Comparison of ENCODE assay signal across 35 cellular contexts in the genomic region with DNA sequence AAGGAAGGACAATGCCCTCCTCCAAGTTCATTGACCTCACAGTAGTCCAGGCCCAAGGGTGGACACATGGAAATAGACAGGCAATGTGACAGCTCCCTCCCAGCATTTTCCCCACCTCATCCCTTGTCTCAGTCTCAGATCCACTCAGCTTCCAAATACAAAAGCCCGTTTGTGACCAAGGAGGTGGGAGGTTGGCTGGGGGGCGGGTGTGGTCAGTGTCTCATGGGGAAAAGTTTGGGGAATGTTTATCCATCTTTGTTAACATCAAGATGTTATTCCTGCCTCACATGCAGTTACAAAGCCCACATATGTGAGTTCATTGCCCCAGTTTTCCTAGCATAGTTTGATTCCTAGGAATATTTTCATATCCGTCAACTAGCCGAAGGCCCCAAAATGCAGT.
"Had no signal": no experiment of that assay in that cellular context is flagged by ENCODE, and none has a peak within 500 bp of the region (broad histone marks: within the 10 kb centered on the region; RNA-seq: fewer than 3 reads in every experiment).

No MANE protein-coding gene starts in this region.

- H3K27ac Mint-ChIP-seq: activated CD4-positive, alpha-beta memory T cell treated with anti-CD3 and anti-CD28 coated beads, Interleukin-2, amount 10 ng/mL, durations not matched to agents 7 days and 5 days; activated CD4-positive, alpha-beta T cell treated with anti-CD3 and anti-CD28 coated beads for 36 hours; activated CD4-positive, alpha-beta T cell treated with anti-CD3 and anti-CD28 coated beads, Interleukin-2, amount 10 ng/mL, durations not matched to agents 7 days and 5 days; activated CD8-positive, alpha-beta memory T cell treated with anti-CD3 and anti-CD28 coated beads, Interleukin-2, amount 10 ng/mL, durations not matched to agents 7 days and 5 days; activated CD8-positive, alpha-beta T cell treated with anti-CD3 and anti-CD28 coated beads, Interleukin-2, amount 10 ng/mL, durations not matched to agents 7 days and 5 days; activated naive CD4-positive, alpha-beta T cell treated with anti-CD3 and anti-CD28 coated beads, Interleukin-2, amount 10 ng/mL, durations not matched to agents 7 days and 5 days; activated naive CD4-positive, alpha-beta T cell treated with anti-CD3 and anti-CD28 coated beads, Interleukin-2, amount 50 U/mL, for 24 hours; activated naive CD8-positive, alpha-beta T cell; activated naive CD8-positive, alpha-beta T cell treated with anti-CD3 and anti-CD28 coated beads, Interleukin-2, amount 10 ng/mL, durations not matched to agents 7 days and 5 days; activated naive CD8-positive, alpha-beta T cell treated with anti-CD3 and anti-CD28 coated beads, Interleukin-2, amount 50 U/mL, for 24 hours; activated T-cell treated with anti-CD3 and anti-CD28 coated beads, Interleukin-2, amount 50 U/mL, for 24 hours; activated T-helper 2 cell treated with anti-CD3 and anti-CD28 coated beads, Interferon-gamma antibody, Interleukin-2, Interleukin-4, amounts not matched to agents 10 μg/mL and 5 μg/mL and 100 μg/mL, durations not matched to agents 14 hours and 24 hours and 36 hours; brain; T-helper 1 cell treated with Interleukin-12 subunit alpha and Interleukin-12 subunit beta and Interleukin-4 antibody, amounts not matched to agents 30 μg/mL and 1 μg/mL, for 36 hours; T-helper 2 cell treated with Interferon-gamma antibody and Interleukin-4, amounts not matched to agents 5 μg/mL and 100 μg/mL, for 36 hours; WTC11 had no signal

- H3K9me3 Mint-ChIP-seq: activated CD4-positive, alpha-beta memory T cell treated with anti-CD3 and anti-CD28 coated beads, Interleukin-2, amount 10 ng/mL, durations not matched to agents 7 days and 5 days; activated CD4-positive, alpha-beta T cell treated with anti-CD3 and anti-CD28 coated beads, Interleukin-2, amount 10 ng/mL, durations not matched to agents 7 days and 5 days; activated naive CD4-positive, alpha-beta T cell treated with anti-CD3 and anti-CD28 coated beads, Interleukin-2, amount 10 ng/mL, durations not matched to agents 7 days and 5 days; activated naive CD4-positive, alpha-beta T cell treated with anti-CD3 and anti-CD28 coated beads, Interleukin-2, amount 50 U/mL, for 24 hours; activated naive CD8-positive, alpha-beta T cell treated with anti-CD3 and anti-CD28 coated beads, Interleukin-2, amount 10 ng/mL, durations not matched to agents 7 days and 5 days; activated naive CD8-positive, alpha-beta T cell treated with anti-CD3 and anti-CD28 coated beads, Interleukin-2, amount 50 U/mL, for 24 hours; activated T-cell treated with anti-CD3 and anti-CD28 coated beads, Interleukin-2, amount 50 U/mL, for 24 hours; activated T-helper 2 cell treated with anti-CD3 and anti-CD28 coated beads, Interferon-gamma antibody, Interleukin-2, Interleukin-4, amounts not matched to agents 10 μg/mL and 5 μg/mL and 100 μg/mL, durations not matched to agents 14 hours and 24 hours and 36 hours; brain; T-helper 1 cell treated with Interleukin-12 subunit alpha and Interleukin-12 subunit beta and Interleukin-4 antibody, amounts not matched to agents 30 μg/mL and 1 μg/mL, for 36 hours; T-helper 2 cell treated with Interferon-gamma antibody and Interleukin-4, amounts not matched to agents 5 μg/mL and 100 μg/mL, for 36 hours; WTC11 had no signal

- H3K9me3 ChIP-seq: ascending aorta had no signal

- H3K36me3 ChIP-seq: ascending aorta, cardiac muscle cell, WERI-Rb-1 had no signal

- H3K4me1 ChIP-seq: ascending aorta had no signal

- H3K27ac ChIP-seq: ascending aorta, cardiac muscle cell, WERI-Rb-1 had no signal

- ATAC-seq: activated CD4-positive, alpha-beta T cell treated with anti-CD3 and anti-CD28 coated beads for 36 hours; activated CD4-positive, CD25-positive, alpha-beta regulatory T cell treated with anti-CD3 and anti-CD28 coated beads, Interleukin-2, amount 50 U/mL, for 24 hours; activated CD8-positive, alpha-beta memory T cell treated with anti-CD3 and anti-CD28 coated beads, Interleukin-2, amount 10 ng/mL, durations not matched to agents 7 days and 5 days; activated CD8-positive, alpha-beta T cell treated with anti-CD3 and anti-CD28 coated beads, Interleukin-2, amount 10 ng/mL, durations not matched to agents 7 days and 5 days; activated naive CD8-positive, alpha-beta T cell treated with anti-CD3 and anti-CD28 coated beads, Interleukin-2, amount 50 U/mL, for 24 hours; WTC11 had no signal

- H3K4me3 Mint-ChIP-seq: activated CD4-positive, alpha-beta memory T cell treated with anti-CD3 and anti-CD28 coated beads, Interleukin-2, amount 10 ng/mL, durations not matched to agents 7 days and 5 days; activated CD4-positive, alpha-beta T cell treated with anti-CD3 and anti-CD28 coated beads for 36 hours; activated CD4-positive, alpha-beta T cell treated with anti-CD3 and anti-CD28 coated beads, Interleukin-2, amount 10 ng/mL, durations not matched to agents 7 days and 5 days; activated CD8-positive, alpha-beta memory T cell treated with anti-CD3 and anti-CD28 coated beads, Interleukin-2, amount 10 ng/mL, durations not matched to agents 7 days and 5 days; activated CD8-positive, alpha-beta T cell treated with anti-CD3 and anti-CD28 coated beads, Interleukin-2, amount 10 ng/mL, durations not matched to agents 7 days and 5 days; activated naive CD4-positive, alpha-beta T cell treated with anti-CD3 and anti-CD28 coated beads, Interleukin-2, amount 10 ng/mL, durations not matched to agents 7 days and 5 days; activated naive CD4-positive, alpha-beta T cell treated with anti-CD3 and anti-CD28 coated beads, Interleukin-2, amount 50 U/mL, for 24 hours; activated naive CD8-positive, alpha-beta T cell; activated naive CD8-positive, alpha-beta T cell treated with anti-CD3 and anti-CD28 coated beads, Interleukin-2, amount 10 ng/mL, durations not matched to agents 7 days and 5 days; activated naive CD8-positive, alpha-beta T cell treated with anti-CD3 and anti-CD28 coated beads, Interleukin-2, amount 50 U/mL, for 24 hours; activated T-cell treated with anti-CD3 and anti-CD28 coated beads, Interleukin-2, amount 50 U/mL, for 24 hours; brain; T-helper 1 cell treated with Interleukin-12 subunit alpha and Interleukin-12 subunit beta and Interleukin-4 antibody, amounts not matched to agents 30 μg/mL and 1 μg/mL, for 36 hours; T-helper 2 cell treated with Interferon-gamma antibody and Interleukin-4, amounts not matched to agents 5 μg/mL and 100 μg/mL, for 36 hours; WTC11 had no signal

- H3K27me3 Mint-ChIP-seq: activated CD4-positive, alpha-beta memory T cell treated with anti-CD3 and anti-CD28 coated beads, Interleukin-2, amount 10 ng/mL, durations not matched to agents 7 days and 5 days; activated CD4-positive, alpha-beta T cell treated with anti-CD3 and anti-CD28 coated beads for 36 hours; activated CD4-positive, alpha-beta T cell treated with anti-CD3 and anti-CD28 coated beads, Interleukin-2, amount 10 ng/mL, durations not matched to agents 7 days and 5 days; activated CD8-positive, alpha-beta memory T cell treated with anti-CD3 and anti-CD28 coated beads, Interleukin-2, amount 10 ng/mL, durations not matched to agents 7 days and 5 days; activated naive CD4-positive, alpha-beta T cell treated with anti-CD3 and anti-CD28 coated beads, Interleukin-2, amount 10 ng/mL, durations not matched to agents 7 days and 5 days; activated naive CD8-positive, alpha-beta T cell; activated naive CD8-positive, alpha-beta T cell treated with anti-CD3 and anti-CD28 coated beads, Interleukin-2, amount 10 ng/mL, durations not matched to agents 7 days and 5 days; activated naive CD8-positive, alpha-beta T cell treated with anti-CD3 and anti-CD28 coated beads, Interleukin-2, amount 50 U/mL, for 24 hours; brain had no signal

- DNase-seq: activated CD4-positive, alpha-beta memory T cell treated with anti-CD3 and anti-CD28 coated beads, Interleukin-2, amount 10 ng/mL, durations not matched to agents 7 days and 5 days; activated CD4-positive, alpha-beta T cell treated with anti-CD3 and anti-CD28 coated beads for 1 hour; activated CD4-positive, alpha-beta T cell treated with anti-CD3 and anti-CD28 coated beads for 36 hours; activated CD4-positive, alpha-beta T cell treated with anti-CD3 and anti-CD28 coated beads, Interleukin-2, amount 10 ng/mL, durations not matched to agents 7 days and 5 days; activated CD4-positive, alpha-beta T cell treated with anti-CD3 and anti-CD28 coated beads, Interleukin-2, amount 50 U/mL, for 48 hours; activated CD4-positive, CD25-positive, alpha-beta regulatory T cell; activated CD8-positive, alpha-beta memory T cell treated with anti-CD3 and anti-CD28 coated beads for 24 hours; activated CD8-positive, alpha-beta memory T cell treated with anti-CD3 and anti-CD28 coated beads, Interleukin-2, amount 10 ng/mL, durations not matched to agents 7 days and 5 days; activated CD8-positive, alpha-beta memory T cell treated with anti-CD3 and anti-CD28 coated beads, Interleukin-2, amount 50 U/mL, for 48 hours; activated CD8-positive, alpha-beta T cell treated with anti-CD3 and anti-CD28 coated beads, Interleukin-2, amount 10 ng/mL, durations not matched to agents 7 days and 5 days; activated effector memory CD4-positive, alpha-beta T cell treated with Interleukin-2 at 50 U/mL for 16 hours; activated gamma-delta T cell; activated naive CD4-positive, alpha-beta T cell treated with anti-CD3 and anti-CD28 coated beads, Interleukin-2, amount 10 ng/mL, durations not matched to agents 7 days and 5 days; activated naive CD4-positive, alpha-beta T cell treated with Interleukin-2 at 50 U/mL for 16 hours; activated naive CD8-positive, alpha-beta T cell treated with anti-CD3 and anti-CD28 coated beads, Interleukin-2, amount 10 ng/mL, durations not matched to agents 7 days and 5 days; activated naive CD8-positive, alpha-beta T cell treated with anti-CD3 and anti-CD28 coated beads, Interleukin-2, amount 50 U/mL, for 24 hours; activated T-cell treated with anti-CD3 and anti-CD28 coated beads, Interleukin-2, amount 50 U/mL, for 24 hours; activated T-cell treated with anti-CD3 and anti-CD28 coated beads, Interleukin-2, amount 50 U/mL, for 48 hours; amygdala; anterior cingulate cortex; central memory CD4-positive, alpha-beta T cell; T-helper 1 cell; T-helper 2 cell; T-helper 9 cell; WERI-Rb-1 had no signal

- H3K27me3 ChIP-seq: ascending aorta, cardiac muscle cell had no signal

- H3K4me3 ChIP-seq: ascending aorta, cardiac muscle cell had no signal

- H3K4me1 Mint-ChIP-seq: activated CD4-positive, alpha-beta memory T cell treated with anti-CD3 and anti-CD28 coated beads, Interleukin-2, amount 10 ng/mL, durations not matched to agents 7 days and 5 days; activated CD4-positive, alpha-beta T cell treated with anti-CD3 and anti-CD28 coated beads for 36 hours; activated CD4-positive, alpha-beta T cell treated with anti-CD3 and anti-CD28 coated beads, Interleukin-2, amount 10 ng/mL, durations not matched to agents 7 days and 5 days; activated CD8-positive, alpha-beta memory T cell treated with anti-CD3 and anti-CD28 coated beads, Interleukin-2, amount 10 ng/mL, durations not matched to agents 7 days and 5 days; activated naive CD4-positive, alpha-beta T cell treated with anti-CD3 and anti-CD28 coated beads, Interleukin-2, amount 10 ng/mL, durations not matched to agents 7 days and 5 days; activated naive CD4-positive, alpha-beta T cell treated with anti-CD3 and anti-CD28 coated beads, Interleukin-2, amount 50 U/mL, for 24 hours; activated naive CD8-positive, alpha-beta T cell treated with anti-CD3 and anti-CD28 coated beads, Interleukin-2, amount 10 ng/mL, durations not matched to agents 7 days and 5 days; activated naive CD8-positive, alpha-beta T cell treated with anti-CD3 and anti-CD28 coated beads, Interleukin-2, amount 50 U/mL, for 24 hours had no signal

- H3K36me3 Mint-ChIP-seq: activated CD8-positive, alpha-beta memory T cell treated with anti-CD3 and anti-CD28 coated beads, Interleukin-2, amount 10 ng/mL, durations not matched to agents 7 days and 5 days; activated naive CD4-positive, alpha-beta T cell treated with anti-CD3 and anti-CD28 coated beads, Interleukin-2, amount 10 ng/mL, durations not matched to agents 7 days and 5 days; activated naive CD4-positive, alpha-beta T cell treated with anti-CD3 and anti-CD28 coated beads, Interleukin-2, amount 50 U/mL, for 24 hours; activated naive CD8-positive, alpha-beta T cell; activated naive CD8-positive, alpha-beta T cell treated with anti-CD3 and anti-CD28 coated beads, Interleukin-2, amount 10 ng/mL, durations not matched to agents 7 days and 5 days; brain; WTC11 had no signal
